ENCODE assay signal across 15 cellular contexts in genomic region chr20:54643761-54644160, GRCh38.
DNase-seq lines count a peak whose midpoint lies in the region; ATAC-seq, FAIRE-seq and TF ChIP-seq lines count a peak whose summit lies in the region.
"Had no signal": no experiment of that assay in that cellular context is flagged by ENCODE, and none has a peak within 500 bp of the region (broad histone marks: within the 10 kb centered on the region; RNA-seq: fewer than 3 reads in every experiment).

No MANE protein-coding gene starts in this region.

- no peak for TF ChIP-seq CTCF in fibroblast of villous mesenchyme (IDR thresholded peaks at IDR 0.05; ENCODE audit: insufficient read depth, low read depth, low read length)

- peaks cover 8% of the 10 kb centered on the region for H3K27me3 Mint-ChIP-seq in activated naive CD4-positive, alpha-beta T cell treated with anti-CD3 and anti-CD28 coated beads for 36 hours (ENCODE audit: low read depth)

- no peak overlapping the region for H3K27ac Mint-ChIP-seq in activated naive CD4-positive, alpha-beta T cell treated with anti-CD3 and anti-CD28 coated beads for 36 hours
- H3K27ac Mint-ChIP-seq: memory B cell had no signal

- H3K4me3 ChIP-seq in fibroblast of villous mesenchyme (ENCODE audit: low read depth, low read length): no peak overlapping the region
- H3K4me3 ChIP-seq: ovary had no signal

- no peak for ATAC-seq in GM18498 (IDR thresholded peaks at IDR 0.05; ENCODE audit: unreplicated experiment)

- CTCF ChIA-PET in activated naive CD4-positive, alpha-beta T cell treated with anti-CD3 and anti-CD28 coated beads for 36 hours (lab: Charles Lee): interaction anchor here (0.6 to 1.1 kb wide), 3 partner anchors 12 to 413 kb away, joined by 3 to 4 read pairs (median 3); no protein-coding TSS in a partner anchor

- intact Hi-C loops in activated naive CD4-positive, alpha-beta T cell treated with anti-CD3 and anti-CD28 coated beads for 36 hours (cut with micrococcal nuclease): loop anchor here (10.0 kb wide), 1 partner anchor 689 kb away; no protein-coding TSS in a partner anchor

- H3K4me1 Mint-ChIP-seq in activated naive CD4-positive, alpha-beta T cell treated with anti-CD3 and anti-CD28 coated beads for 36 hours (ENCODE audit: low read depth): no peaks in the 10 kb centered on the region
- H3K4me1 Mint-ChIP-seq: memory B cell had no signal

- FAIRE-seq in urothelium cell line (lab: Jason Lieb, UNC): no peak

- H3K4me3 Mint-ChIP-seq in activated naive CD4-positive, alpha-beta T cell treated with anti-CD3 and anti-CD28 coated beads for 36 hours: no peak overlapping the region
- H3K4me3 Mint-ChIP-seq: memory B cell had no signal

- H3K36me3 Mint-ChIP-seq in activated naive CD4-positive, alpha-beta T cell treated with anti-CD3 and anti-CD28 coated beads for 36 hours (ENCODE audit: low read depth): no peaks in the 10 kb centered on the region
- H3K36me3 Mint-ChIP-seq: memory B cell had no signal

- DNase-seq in activated naive CD4-positive, alpha-beta T cell treated with anti-CD3 and anti-CD28 coated beads for 36 hours: peak; percentile 6
- DNase-seq in activated naive CD4-positive, alpha-beta T cell (lab: John Stamatoyannopoulos, UW): no peak
- DNase-seq in T1000 (lab: John Stamatoyannopoulos, UW): peak; percentile 68
- peak; percentile 21 for DNase-seq in fibroblast of villous mesenchyme (ENCODE audit: low read depth)
- DNase-seq in urothelium cell line (ENCODE audit: low spot score): peak; percentile 54
- no peak for DNase-seq in foreskin melanocyte
- no peak for DNase-seq in NCI-H187 treated with DMSO at 0.1 percent for 48 hours (lab: John Stamatoyannopoulos, UW)
- DNase-seq: activated CD4-positive, CD25-positive, alpha-beta regulatory T cell treated with anti-CD3 and anti-CD28 coated beads, Interleukin-2, amount 50 U/mL, for 72 hours; activated T-cell treated with anti-CD3 and anti-CD28 coated beads, Interleukin-2, amount 50 U/mL, for 1 hour; effector memory CD4-positive, alpha-beta T cell; HCEC 1CT; NCI-H526 treated with DMSO at 0.1 percent for 48 hours had no signal

- H3K9me3 Mint-ChIP-seq in activated naive CD4-positive, alpha-beta T cell treated with anti-CD3 and anti-CD28 coated beads for 36 hours: no peaks in the 10 kb centered on the region
- H3K9me3 Mint-ChIP-seq: memory B cell had no signal

Comparison
In these comparisons a context has a peak if more than half of its experiments do, and no peak if none do; other contexts are left out.
1. DNase-seq: peak in activated naive CD4-positive, alpha-beta T cell treated with anti-CD3 and anti-CD28 coated beads for 36 hours (single experiment), T1000 (single experiment), fibroblast of villous mesenchyme (single experiment) and urothelium cell line (single experiment); none in activated naive CD4-positive, alpha-beta T cell (0 of 4), foreskin melanocyte (single experiment) and NCI-H187 treated with DMSO at 0.1 percent for 48 hours (single experiment).